Comparison of ENCODE assay signal across 1 cellular context in the genomic region with DNA sequence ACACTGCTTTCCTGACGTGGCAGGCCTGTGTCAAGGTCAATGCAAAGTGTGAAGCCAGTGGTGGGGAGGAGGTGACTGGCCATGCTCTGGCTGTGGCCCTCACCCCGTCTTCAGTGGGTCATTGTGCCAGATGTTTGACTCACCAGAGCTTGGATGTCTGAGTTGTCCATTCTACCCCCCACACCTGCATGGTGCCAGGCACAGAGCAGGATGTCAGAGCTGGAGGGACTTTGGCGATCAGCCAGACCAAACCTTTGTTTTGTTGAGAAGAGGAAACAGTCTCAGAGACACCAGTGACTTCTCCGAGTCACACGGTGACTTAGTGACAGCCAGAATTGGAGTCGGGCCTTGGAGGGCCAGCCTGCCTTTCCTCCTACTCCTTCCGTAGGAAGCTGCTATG.
TF ChIP-seq lines count a peak whose summit lies in the region.

No MANE protein-coding gene starts in this region.

TF ChIP-seq in GM12878, 131 proteins besides CTCF, POLR2A, EP300 and RAD21 (continued from another document):
- TF ChIP-seq, protein P1, sequence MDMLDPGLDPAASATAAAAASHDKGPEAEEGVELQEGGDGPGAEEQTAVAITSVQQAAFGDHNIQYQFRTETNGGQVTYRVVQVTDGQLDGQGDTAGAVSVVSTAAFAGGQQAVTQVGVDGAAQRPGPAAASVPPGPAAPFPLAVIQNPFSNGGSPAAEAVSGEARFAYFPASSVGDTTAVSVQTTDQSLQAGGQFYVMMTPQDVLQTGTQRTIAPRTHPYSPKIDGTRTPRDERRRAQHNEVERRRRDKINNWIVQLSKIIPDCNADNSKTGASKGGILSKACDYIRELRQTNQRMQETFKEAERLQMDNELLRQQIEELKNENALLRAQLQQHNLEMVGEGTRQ (IDR thresholded peaks at IDR 0.05; ENCODE audit: borderline replicate concordance, low read depth, low read length), result no peak
- TF ChIP-seq TAF1 (IDR thresholded peaks at IDR 0.05; ENCODE audit: borderline replicate concordance, low read depth, low read length) (no peak), CREM (IDR thresholded peaks at IDR 0.05; ENCODE audit: low read depth) (no peak), SMARCA5 (IDR thresholded peaks at IDR 0.05) (no peak), ASH2L (IDR thresholded peaks at IDR 0.05; ENCODE audit: borderline replicate concordance, low read depth) (no peak), TCF3 (IDR thresholded peaks at IDR 0.05; ENCODE audit: borderline replicate concordance, insufficient read depth, low read depth, low read length) (no peak), CHD1 (IDR thresholded peaks at IDR 0.05; ENCODE audit: low read depth, low read length) (no peak), MXI1 (IDR thresholded peaks at IDR 0.05; ENCODE audit: low read depth, low read length) (no peak), RELA (IDR thresholded peaks at IDR 0.05; ENCODE audit: borderline replicate concordance, partially characterized antibody) (no peak)
- TF ChIP-seq, protein P2, sequence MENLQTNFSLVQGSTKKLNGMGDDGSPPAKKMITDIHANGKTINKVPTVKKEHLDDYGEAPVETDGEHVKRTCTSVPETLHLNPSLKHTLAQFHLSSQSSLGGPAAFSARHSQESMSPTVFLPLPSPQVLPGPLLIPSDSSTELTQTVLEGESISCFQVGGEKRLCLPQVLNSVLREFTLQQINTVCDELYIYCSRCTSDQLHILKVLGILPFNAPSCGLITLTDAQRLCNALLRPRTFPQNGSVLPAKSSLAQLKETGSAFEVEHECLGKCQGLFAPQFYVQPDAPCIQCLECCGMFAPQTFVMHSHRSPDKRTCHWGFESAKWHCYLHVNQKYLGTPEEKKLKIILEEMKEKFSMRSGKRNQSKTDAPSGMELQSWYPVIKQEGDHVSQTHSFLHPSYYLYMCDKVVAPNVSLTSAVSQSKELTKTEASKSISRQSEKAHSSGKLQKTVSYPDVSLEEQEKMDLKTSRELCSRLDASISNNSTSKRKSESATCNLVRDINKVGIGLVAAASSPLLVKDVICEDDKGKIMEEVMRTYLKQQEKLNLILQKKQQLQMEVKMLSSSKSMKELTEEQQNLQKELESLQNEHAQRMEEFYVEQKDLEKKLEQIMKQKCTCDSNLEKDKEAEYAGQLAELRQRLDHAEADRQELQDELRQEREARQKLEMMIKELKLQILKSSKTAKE (IDR thresholded peaks at IDR 0.05; ENCODE audit: low read depth, poor library complexity, severe bottlenecking), result no peak
TF ChIP-seq in GM12878: peak in this region for 0.
